In the genomic region with DNA sequence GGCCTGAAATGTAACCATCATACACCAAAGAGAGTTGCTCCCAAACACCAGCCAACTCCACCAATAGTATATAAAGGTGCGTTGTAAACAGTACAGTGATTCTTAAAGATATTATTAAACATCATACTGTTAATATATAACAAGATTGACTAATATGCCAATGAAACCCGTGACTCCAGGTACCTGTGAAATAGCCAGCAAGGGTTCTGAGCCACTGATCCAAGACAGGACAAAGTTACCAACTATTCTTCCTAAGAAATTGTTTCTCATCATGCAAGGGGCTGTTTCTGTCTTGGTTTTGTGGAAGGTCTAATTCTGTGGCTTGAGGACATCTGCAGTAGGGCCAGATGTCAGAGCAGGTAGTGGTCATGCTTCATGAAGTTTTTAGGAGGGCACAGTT, we compare ENCODE assay signal across 15 cellular contexts. TPM values are rescaled to one million over a fixed set of nuclear protein-coding genes. Genes with fewer than 3 reads are reported as not detected.
DNase-seq lines count a peak whose midpoint lies in the region; ATAC-seq, FAIRE-seq and TF ChIP-seq lines count a peak whose summit lies in the region.
"Had no signal": no experiment of that assay in that cellular context is flagged by ENCODE, and none has a peak within 500 bp of the region (broad histone marks: within the 10 kb centered on the region; RNA-seq: fewer than 3 reads in every experiment).

No MANE protein-coding gene starts in this region.

- H3K27ac ChIP-seq in right atrium auricular region (peak overlapping the region; percentile 58 to 84), kidney (ENCODE audit: low read depth in 2 of 2, low read length in 2 of 2) (peak overlapping the region; percentile 51 to 53), transverse colon (peak overlapping the region; percentile 77 to 82 (median 80))
- H3K27ac ChIP-seq: RWPE1 had no signal

- H3K4me3 ChIP-seq in right atrium auricular region (no peak overlapping the region), kidney (ENCODE audit: low read length in 2 of 2) (no peak overlapping the region), transverse colon (no peak overlapping the region)
- H3K4me3 ChIP-seq: HAP-1 had no signal

- H3K4me1 Mint-ChIP-seq in activated naive CD4-positive, alpha-beta T cell treated with anti-CD3 and anti-CD28 coated beads for 36 hours (ENCODE audit: low read depth) = peaks cover 32% of the 10 kb centered on the region
- peaks cover 41% of the 10 kb centered on the region for H3K4me1 Mint-ChIP-seq in activated CD4-positive, alpha-beta T cell treated with anti-CD3 and anti-CD28 coated beads, Interleukin-2, amount 10 ng/mL, durations not matched to agents 24 days and 14 days

- peaks cover 2% of the 10 kb centered on the region for H3K36me3 Mint-ChIP-seq in activated naive CD4-positive, alpha-beta T cell treated with anti-CD3 and anti-CD28 coated beads for 36 hours (ENCODE audit: low read depth)
- peaks cover 8% of the 10 kb centered on the region for H3K36me3 Mint-ChIP-seq in activated CD4-positive, alpha-beta T cell treated with anti-CD3 and anti-CD28 coated beads, Interleukin-2, amount 10 ng/mL, durations not matched to agents 24 days and 14 days (ENCODE audit: low read depth)
- H3K36me3 Mint-ChIP-seq: CD14-positive monocyte had no signal

- no peak overlapping the region for H3K4me3 Mint-ChIP-seq in activated naive CD4-positive, alpha-beta T cell treated with anti-CD3 and anti-CD28 coated beads for 36 hours
- no peak overlapping the region for H3K4me3 Mint-ChIP-seq in activated CD4-positive, alpha-beta T cell treated with anti-CD3 and anti-CD28 coated beads, Interleukin-2, amount 10 ng/mL, durations not matched to agents 24 days and 14 days
- H3K4me3 Mint-ChIP-seq: CD14-positive monocyte had no signal

- in situ Hi-C loops in transverse colon (cut with MboI; ENCODE audit: low pct_ligation_motif_present in 1 of 4, low pct_unique_long_range_greater_than_20kb in 1 of 4, low sequenced_read_pairs in 3 of 4) = no loop called here

- no peak for TF ChIP-seq EP300 in transverse colon (IDR thresholded peaks at IDR 0.05; ENCODE audit: low read depth)

- ATAC-seq in left cardiac atrium (no peak), HG03159 (IDR thresholded peaks at IDR 0.05; ENCODE audit: unreplicated experiment) (no peak)

- no peak for DNase-seq in right atrium auricular region (ENCODE audit: low spot score)
- no peak for DNase-seq in left cardiac atrium
- no peak for DNase-seq in kidney
- peak; percentile 77 for DNase-seq in renal cortical epithelial cell (ENCODE audit: low read depth)
- DNase-seq in transverse colon = no peak
- DNase-seq in activated naive CD4-positive, alpha-beta T cell treated with anti-CD3 and anti-CD28 coated beads for 36 hours = no peak
- no peak for DNase-seq in activated CD4-positive, alpha-beta T cell treated with anti-CD3 and anti-CD28 coated beads, Interleukin-2, amount 10 ng/mL, durations not matched to agents 24 days and 14 days
- DNase-seq: NCI-H1417, NCI-H2029, NCI-H2171 treated with DMSO at 0.1 percent for 48 hours, NCI-H748 treated with DMSO at 0.1 percent for 48 hours had no signal

- H3K9ac ChIP-seq in kidney (ENCODE audit: low read length in 2 of 2) = no peak overlapping the region

- no peak for TF ChIP-seq POLR2A in transverse colon (IDR thresholded peaks at IDR 0.05)

- TF ChIP-seq CTCF in right atrium auricular region (IDR thresholded peaks at IDR 0.05) (no peak), kidney (IDR thresholded peaks at IDR 0.05; ENCODE audit: borderline replicate concordance, extremely low read depth, insufficient read depth) (no peak), transverse colon (IDR thresholded peaks at IDR 0.05) (no peak)

- H3K4me1 ChIP-seq in right atrium auricular region (peaks cover 0 to 67% of the 10 kb centered on the region in 2 donors), kidney (ENCODE audit: control insufficient read depth in 1 of 2, insufficient read depth in 1 of 2, low read depth in 1 of 2, low read length in 2 of 2) (peaks cover 28 to 49% of the 10 kb centered on the region in 2 donors), transverse colon (peaks cover 4 to 21% (median 7%) of the 10 kb centered on the region in 4 donors)

- H3K27ac Mint-ChIP-seq in activated naive CD4-positive, alpha-beta T cell treated with anti-CD3 and anti-CD28 coated beads for 36 hours = no peak overlapping the region
- no peak overlapping the region for H3K27ac Mint-ChIP-seq in activated CD4-positive, alpha-beta T cell treated with anti-CD3 and anti-CD28 coated beads, Interleukin-2, amount 10 ng/mL, durations not matched to agents 24 days and 14 days

- H3K9me3 ChIP-seq in right atrium auricular region (no peaks in the 10 kb centered on the region), kidney (ENCODE audit: control insufficient read depth in 1 of 2, low read length in 2 of 2) (no peaks in the 10 kb centered on the region), transverse colon (no peaks in the 10 kb centered on the region)
- H3K9me3 ChIP-seq: HAP-1 had no signal

- no peaks in the 10 kb centered on the region for H3K9me3 Mint-ChIP-seq in activated naive CD4-positive, alpha-beta T cell treated with anti-CD3 and anti-CD28 coated beads for 36 hours
- peaks cover 5% of the 10 kb centered on the region for H3K9me3 Mint-ChIP-seq in activated CD4-positive, alpha-beta T cell treated with anti-CD3 and anti-CD28 coated beads, Interleukin-2, amount 10 ng/mL, durations not matched to agents 24 days and 14 days

- WGBS in transverse colon (ENCODE audit: low coverage in 1 of 2), 2 donors = 73 to 100% methylated on average over 2 of the region's 2 CpGs

- no peaks in the 10 kb centered on the region for H3K27me3 ChIP-seq in right atrium auricular region
- H3K27me3 ChIP-seq in transverse colon = no peaks in the 10 kb centered on the region

- FAIRE-seq in kidney (lab: Jason Lieb, UNC) = no peak

- CTCF ChIA-PET in activated naive CD4-positive, alpha-beta T cell treated with anti-CD3 and anti-CD28 coated beads for 36 hours (lab: Charles Lee) = no interaction called here

- no peaks in the 10 kb centered on the region for H3K27me3 Mint-ChIP-seq in activated naive CD4-positive, alpha-beta T cell treated with anti-CD3 and anti-CD28 coated beads for 36 hours (ENCODE audit: low read depth)
- H3K27me3 Mint-ChIP-seq in activated CD4-positive, alpha-beta T cell treated with anti-CD3 and anti-CD28 coated beads, Interleukin-2, amount 10 ng/mL, durations not matched to agents 24 days and 14 days = no peaks in the 10 kb centered on the region

- peaks cover 17% of the 10 kb centered on the region for H3K36me3 ChIP-seq in right atrium auricular region
- no peaks in the 10 kb centered on the region for H3K36me3 ChIP-seq in kidney (ENCODE audit: control insufficient read depth in 1 of 2, insufficient read depth in 2 of 2, low read length in 2 of 2)
- H3K36me3 ChIP-seq in transverse colon = no peaks in the 10 kb centered on the region
- H3K36me3 ChIP-seq: HAP-1 had no signal

- intact Hi-C loops in left cardiac atrium (cut with DNase I) (no loop called here), kidney (cut with DNase I) (no loop called here), transverse colon (cut with DNase I; ENCODE audit: low total_unique reads) (no loop called here)
- intact Hi-C loops in activated naive CD4-positive, alpha-beta T cell treated with anti-CD3 and anti-CD28 coated beads for 36 hours (cut with micrococcal nuclease) = no loop called here
- intact Hi-C loops in activated CD4-positive, alpha-beta T cell treated with anti-CD3 and anti-CD28 coated beads, Interleukin-2, amount 10 ng/mL, durations not matched to agents 24 days and 14 days (cut with micrococcal nuclease) = no loop called here

RNA-seq across cellular contexts. Expression of gene FHL1, which starts 47.2 kb away (rescaled TPM):
- total RNA-seq in right atrium auricular region = 1,000 to 10,000 TPM in 1 of 2 donors, 100 to 1,000 TPM in 1; 869 to 2,468 TPM
- 1,000 to 10,000 TPM; 1,025 to 1,081 TPM for total RNA-seq in left cardiac atrium
- total RNA-seq in kidney = 168 TPM
- polyA plus RNA-seq in kidney (ENCODE audit: insufficient read depth, low read depth, low replicate concordance) = 44.0 TPM
- 19.3 and 86.2 TPM in 2 replicates for total RNA-seq in renal cortical epithelial cell
- 100 to 1,000 TPM; 139 to 617 (median 162) TPM for total RNA-seq in transverse colon
- total RNA-seq in activated naive CD4-positive, alpha-beta T cell treated with anti-CD3 and anti-CD28 coated beads for 36 hours = 10 to 100 TPM; 17.7 to 20.5 TPM
- 14.0 and 15.2 TPM in 2 replicates for total RNA-seq in activated CD4-positive, alpha-beta T cell treated with anti-CD3 and anti-CD28 coated beads, Interleukin-2, amount 10 ng/mL, durations not matched to agents 24 days and 14 days

RNA-seq across cellular contexts. Expression of gene MAP7D3, which starts 56.7 kb away (rescaled TPM):
- 10 to 100 TPM; 10.8 to 13.4 TPM for total RNA-seq in right atrium auricular region
- total RNA-seq in left cardiac atrium = 10 to 100 TPM; 11.8 to 12.5 TPM
- total RNA-seq in kidney = 13.9 TPM
- polyA plus RNA-seq in kidney (ENCODE audit: insufficient read depth, low read depth, low replicate concordance) = 5.7 TPM
- 15.6 and 28.1 TPM in 2 replicates for total RNA-seq in renal cortical epithelial cell
- total RNA-seq in transverse colon = 10 to 100 TPM in 1 of 4 donors, 1 to 10 TPM in 3; 2.2 to 10.9 (median 5.2) TPM
- total RNA-seq in activated naive CD4-positive, alpha-beta T cell treated with anti-CD3 and anti-CD28 coated beads for 36 hours = 10 to 100 TPM; 10.4 to 12.5 TPM
- total RNA-seq in activated CD4-positive, alpha-beta T cell treated with anti-CD3 and anti-CD28 coated beads, Interleukin-2, amount 10 ng/mL, durations not matched to agents 24 days and 14 days = 24.5 and 26.7 TPM in 2 replicates
